In the genomic region with DNA sequence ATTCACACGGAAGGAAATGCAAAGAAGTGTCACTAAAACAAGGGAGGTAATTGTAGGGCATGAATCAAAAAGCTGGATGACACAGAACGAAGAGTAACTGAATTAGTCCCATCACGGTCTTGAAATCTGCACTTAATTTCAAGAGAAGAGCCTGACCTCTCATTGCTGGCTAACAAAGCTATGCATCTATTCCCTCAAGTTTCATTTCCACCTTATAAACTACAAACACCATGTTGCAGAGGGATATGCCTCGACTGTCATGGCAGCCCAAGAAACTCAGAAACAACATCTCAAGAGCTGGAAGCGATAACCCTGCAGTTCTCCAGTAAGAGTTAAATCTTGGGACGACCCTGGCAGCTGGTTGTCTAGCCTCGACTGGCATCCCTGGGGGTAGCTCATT, we compare ENCODE assay signal across 1 cellular context.
TF ChIP-seq lines count a peak whose summit lies in the region.

No MANE protein-coding gene starts in this region.

TF ChIP-seq in GM23338, 12 proteins besides CTCF, POLR2A, EP300 and RAD21 (continued from another document):
- TF ChIP-seq STAT1 (IDR thresholded peaks at IDR 0.05; ENCODE audit: unreplicated experiment) (no peak), POLR2AphosphoS5 (IDR thresholded peaks at IDR 0.05; ENCODE audit: low read depth) (no peak), NANOG (IDR thresholded peaks at IDR 0.05; ENCODE audit: borderline replicate concordance) (no peak), EZH2 (IDR thresholded peaks at IDR 0.05; ENCODE audit: low read depth, unreplicated experiment) (no peak), ETS1 (IDR thresholded peaks at IDR 0.05) (no peak), CREB1 (CRISPR knock-in tag; IDR thresholded peaks at IDR 0.05; ENCODE audit: low read depth) (no peak), ZNF114 (CRISPR knock-in tag; IDR thresholded peaks at IDR 0.05) (no peak), EZH2phosphoT487 (IDR thresholded peaks at IDR 0.05; ENCODE audit: unreplicated experiment) (no peak)
- TF ChIP-seq, protein P1, sequence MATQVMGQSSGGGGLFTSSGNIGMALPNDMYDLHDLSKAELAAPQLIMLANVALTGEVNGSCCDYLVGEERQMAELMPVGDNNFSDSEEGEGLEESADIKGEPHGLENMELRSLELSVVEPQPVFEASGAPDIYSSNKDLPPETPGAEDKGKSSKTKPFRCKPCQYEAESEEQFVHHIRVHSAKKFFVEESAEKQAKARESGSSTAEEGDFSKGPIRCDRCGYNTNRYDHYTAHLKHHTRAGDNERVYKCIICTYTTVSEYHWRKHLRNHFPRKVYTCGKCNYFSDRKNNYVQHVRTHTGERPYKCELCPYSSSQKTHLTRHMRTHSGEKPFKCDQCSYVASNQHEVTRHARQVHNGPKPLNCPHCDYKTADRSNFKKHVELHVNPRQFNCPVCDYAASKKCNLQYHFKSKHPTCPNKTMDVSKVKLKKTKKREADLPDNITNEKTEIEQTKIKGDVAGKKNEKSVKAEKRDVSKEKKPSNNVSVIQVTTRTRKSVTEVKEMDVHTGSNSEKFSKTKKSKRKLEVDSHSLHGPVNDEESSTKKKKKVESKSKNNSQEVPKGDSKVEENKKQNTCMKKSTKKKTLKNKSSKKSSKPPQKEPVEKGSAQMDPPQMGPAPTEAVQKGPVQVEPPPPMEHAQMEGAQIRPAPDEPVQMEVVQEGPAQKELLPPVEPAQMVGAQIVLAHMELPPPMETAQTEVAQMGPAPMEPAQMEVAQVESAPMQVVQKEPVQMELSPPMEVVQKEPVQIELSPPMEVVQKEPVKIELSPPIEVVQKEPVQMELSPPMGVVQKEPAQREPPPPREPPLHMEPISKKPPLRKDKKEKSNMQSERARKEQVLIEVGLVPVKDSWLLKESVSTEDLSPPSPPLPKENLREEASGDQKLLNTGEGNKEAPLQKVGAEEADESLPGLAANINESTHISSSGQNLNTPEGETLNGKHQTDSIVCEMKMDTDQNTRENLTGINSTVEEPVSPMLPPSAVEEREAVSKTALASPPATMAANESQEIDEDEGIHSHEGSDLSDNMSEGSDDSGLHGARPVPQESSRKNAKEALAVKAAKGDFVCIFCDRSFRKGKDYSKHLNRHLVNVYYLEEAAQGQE (IDR thresholded peaks at IDR 0.05; ENCODE audit: unreplicated experiment), result no peak
